In genomic region chr10:30228638-30229037, GRCh38 we compare ENCODE assay signal across 19 cellular contexts.
"Had no signal": no experiment of that assay in that cellular context is flagged by ENCODE, and none has a peak within 500 bp of the region (broad histone marks: within the 10 kb centered on the region; RNA-seq: fewer than 3 reads in every experiment).

No MANE protein-coding gene starts in this region.

- H3K4me1 Mint-ChIP-seq: activated naive CD8-positive, alpha-beta T cell treated with anti-CD3 and anti-CD28 coated beads, Interleukin-2, amount 50 U/mL, for 24 hours; memory B cell had no signal

- H3K9me3 Mint-ChIP-seq: activated naive CD4-positive, alpha-beta T cell treated with anti-CD3 and anti-CD28 coated beads for 36 hours; activated naive CD8-positive, alpha-beta T cell treated with anti-CD3 and anti-CD28 coated beads, Interleukin-2, amount 50 U/mL, for 24 hours; activated T-helper 2 cell treated with anti-CD3 and anti-CD28 coated beads, Interferon-gamma antibody, Interleukin-2, Interleukin-4, amounts not matched to agents 10 μg/mL and 5 μg/mL and 100 μg/mL, durations not matched to agents 14 hours and 24 hours and 36 hours; endodermal cell; memory B cell; naive thymus-derived CD8-positive, alpha-beta T cell; stimulated activated naive CD8-positive, alpha-beta T cell treated with anti-CD3 and anti-CD28 coated beads, Interleukin-15, Interleukin-2, amounts not matched to agents 100 ng/mL and 50 ng/mL, for 24 hours; T-cell had no signal

- ATAC-seq: activated CD8-positive, alpha-beta memory T cell treated with anti-CD3 and anti-CD28 coated beads, Interleukin-2, amount 10 ng/mL, durations not matched to agents 7 days and 5 days; activated naive CD8-positive, alpha-beta T cell treated with anti-CD3 and anti-CD28 coated beads, Interleukin-2, amount 50 U/mL, for 24 hours; left ventricle myocardium superior; naive thymus-derived CD8-positive, alpha-beta T cell; T-cell had no signal

- H3K27ac Mint-ChIP-seq: activated CD8-positive, alpha-beta memory T cell treated with anti-CD3 and anti-CD28 coated beads, Interleukin-2, amount 10 ng/mL, durations not matched to agents 7 days and 5 days; activated naive CD4-positive, alpha-beta T cell treated with anti-CD3 and anti-CD28 coated beads for 36 hours; activated naive CD8-positive, alpha-beta T cell treated with anti-CD3 and anti-CD28 coated beads, Interleukin-2, amount 50 U/mL, for 24 hours; activated T-helper 2 cell treated with anti-CD3 and anti-CD28 coated beads, Interferon-gamma antibody, Interleukin-2, Interleukin-4, amounts not matched to agents 10 μg/mL and 5 μg/mL and 100 μg/mL, durations not matched to agents 14 hours and 24 hours and 36 hours; endodermal cell; memory B cell; naive thymus-derived CD8-positive, alpha-beta T cell; stimulated activated naive CD8-positive, alpha-beta T cell treated with anti-CD3 and anti-CD28 coated beads, Interleukin-15, Interleukin-2, amounts not matched to agents 100 ng/mL and 50 ng/mL, for 24 hours had no signal

- H3K36me3 Mint-ChIP-seq: memory B cell; naive thymus-derived CD8-positive, alpha-beta T cell; T-cell had no signal

- H3K27me3 ChIP-seq: dorsolateral prefrontal cortex had no signal

- H3K4me3 Mint-ChIP-seq: activated CD8-positive, alpha-beta memory T cell treated with anti-CD3 and anti-CD28 coated beads, Interleukin-2, amount 10 ng/mL, durations not matched to agents 7 days and 5 days; activated naive CD4-positive, alpha-beta T cell treated with anti-CD3 and anti-CD28 coated beads for 36 hours; activated naive CD8-positive, alpha-beta T cell treated with anti-CD3 and anti-CD28 coated beads, Interleukin-2, amount 50 U/mL, for 24 hours; endodermal cell; memory B cell; naive thymus-derived CD8-positive, alpha-beta T cell; stimulated activated naive CD8-positive, alpha-beta T cell treated with anti-CD3 and anti-CD28 coated beads, Interleukin-15, Interleukin-2, amounts not matched to agents 100 ng/mL and 50 ng/mL, for 24 hours; T-cell had no signal

- H3K4me3 ChIP-seq: dorsolateral prefrontal cortex, skin epidermis had no signal

- DNase-seq: activated CD4-positive, alpha-beta T cell treated with anti-CD3 and anti-CD28 coated beads for 1 hour; activated CD4-positive, alpha-beta T cell treated with anti-CD3 and anti-CD28 coated beads, Interleukin-2, amount 50 U/mL, for 4 hours; activated CD8-positive, alpha-beta memory T cell treated with anti-CD3 and anti-CD28 coated beads, Interleukin-2, amount 10 ng/mL, durations not matched to agents 7 days and 5 days; activated naive CD4-positive, alpha-beta T cell treated with anti-CD3 and anti-CD28 coated beads for 36 hours; activated naive CD8-positive, alpha-beta T cell treated with anti-CD3 and anti-CD28 coated beads, Interleukin-2, amount 50 U/mL, for 24 hours; activated T-cell treated with anti-CD3 and anti-CD28 coated beads, Interleukin-2, amount 50 U/mL, for 1 hour; dorsolateral prefrontal cortex; endodermal cell; hippocampal formation; left ventricle myocardium superior; naive thymus-derived CD8-positive, alpha-beta T cell; stimulated activated CD4-positive, alpha-beta T cell treated with anti-CD3 and anti-CD28 coated beads, Interleukin-15, amount 100 ng/mL, for 24 hours; stimulated activated CD4-positive, alpha-beta T cell treated with anti-CD3 and anti-CD28 coated beads, Interleukin-4, amount 100 ng/mL, for 24 hours; T-cell; T-helper 9 cell had no signal

- H3K27ac ChIP-seq: dorsolateral prefrontal cortex, skin epidermis had no signal
